Comparison of ENCODE assay signal across 26 cellular contexts in genomic region chr20:45019027-45019763, GRCh38. TPM values are rescaled to one million over a fixed set of nuclear protein-coding genes. Genes with fewer than 3 reads are reported as not detected.
A peak's percentile ranks its signal among the peaks of the same experiment; 100 is the strongest.
DNase-seq lines count a peak whose midpoint lies in the region; ATAC-seq and TF ChIP-seq lines count a peak whose summit lies in the region.
"Had no signal": no experiment of that assay in that cellular context is flagged by ENCODE, and none has a peak within 500 bp of the region (broad histone marks: within the 10 kb centered on the region; RNA-seq: fewer than 3 reads in every experiment).

No MANE protein-coding gene starts in this region.

- DNase-seq in natural killer cell (no peak), dermis blood vessel endothelial cell (no peak), Right ventricle myocardium superior (no peak)
- DNase-seq in natural killer cell treated with Interleukin-12 subunit alpha and Interleukin-12 subunit beta and Interleukin-15 and Interleukin-18, amount 100 ng/mL, for 72 hours (ENCODE audit: low spot score) = no peak
- DNase-seq in activated naive CD8-positive, alpha-beta T cell treated with anti-CD3 and anti-CD28 coated beads for 36 hours = no peak
- no peak for DNase-seq in naive thymus-derived CD8-positive, alpha-beta T cell
- DNase-seq: ACHN; activated CD8-positive, alpha-beta memory T cell treated with anti-CD3 and anti-CD28 coated beads for 24 hours; activated naive CD4-positive, alpha-beta T cell treated with anti-CD3 and anti-CD28 coated beads, Interleukin-2, amount 10 ng/mL, durations not matched to agents 7 days and 5 days; C1 segment of cervical spinal cord; cerebellar nuclear complex; effector CD4-positive, alpha-beta T cell; H7; KBM-7; lower lobe of right lung; NCI-H187; right cardiac atrium; stimulated activated CD4-positive, alpha-beta T cell treated with anti-CD3 and anti-CD28 coated beads, Interleukin-12 subunit alpha, Interleukin-12 subunit beta, amount 100 ng/mL, for 4 hours; stimulated activated CD4-positive, alpha-beta T cell treated with anti-CD3 and anti-CD28 coated beads, Interleukin-4, amount 100 ng/mL, for 4 hours; SW 1271; transverse colon had no signal

- H3K4me3 Mint-ChIP-seq in natural killer cell = no peak overlapping the region
- no peak overlapping the region for H3K4me3 Mint-ChIP-seq in natural killer cell treated with Interleukin-12 subunit alpha and Interleukin-12 subunit beta and Interleukin-15 and Interleukin-18, amount 100 ng/mL, for 72 hours
- H3K4me3 Mint-ChIP-seq in activated naive CD8-positive, alpha-beta T cell treated with anti-CD3 and anti-CD28 coated beads for 36 hours = no peak overlapping the region
- H3K4me3 Mint-ChIP-seq in naive thymus-derived CD8-positive, alpha-beta T cell = peak overlapping the region in 1 of 10 donors; percentile 1
- H3K4me3 Mint-ChIP-seq: activated naive CD4-positive, alpha-beta T cell treated with anti-CD3 and anti-CD28 coated beads, Interleukin-2, amount 10 ng/mL, durations not matched to agents 7 days and 5 days; stimulated activated naive CD8-positive, alpha-beta T cell treated with anti-CD3 and anti-CD28 coated beads, Interleukin-15, Interleukin-2, amounts not matched to agents 100 ng/mL and 50 ng/mL, for 24 hours had no signal

- no peaks in the 10 kb centered on the region for H3K27me3 Mint-ChIP-seq in natural killer cell (ENCODE audit: low read depth in 2 of 2)
- H3K27me3 Mint-ChIP-seq in natural killer cell treated with Interleukin-12 subunit alpha and Interleukin-12 subunit beta and Interleukin-15 and Interleukin-18, amount 100 ng/mL, for 72 hours = no peaks in the 10 kb centered on the region
- H3K27me3 Mint-ChIP-seq in activated naive CD8-positive, alpha-beta T cell treated with anti-CD3 and anti-CD28 coated beads for 36 hours = no peaks in the 10 kb centered on the region
- no peaks in the 10 kb centered on the region for H3K27me3 Mint-ChIP-seq in naive thymus-derived CD8-positive, alpha-beta T cell
- H3K27me3 Mint-ChIP-seq: activated naive CD4-positive, alpha-beta T cell treated with anti-CD3 and anti-CD28 coated beads, Interleukin-2, amount 10 ng/mL, durations not matched to agents 7 days and 5 days; stimulated activated naive CD8-positive, alpha-beta T cell treated with anti-CD3 and anti-CD28 coated beads, Interleukin-15, Interleukin-2, amounts not matched to agents 100 ng/mL and 50 ng/mL, for 24 hours had no signal

- H3K9me3 Mint-ChIP-seq in natural killer cell = no peaks in the 10 kb centered on the region
- H3K9me3 Mint-ChIP-seq in natural killer cell treated with Interleukin-12 subunit alpha and Interleukin-12 subunit beta and Interleukin-15 and Interleukin-18, amount 100 ng/mL, for 72 hours = no peaks in the 10 kb centered on the region
- H3K9me3 Mint-ChIP-seq in activated naive CD8-positive, alpha-beta T cell treated with anti-CD3 and anti-CD28 coated beads for 36 hours = no peaks in the 10 kb centered on the region
- no peaks in the 10 kb centered on the region for H3K9me3 Mint-ChIP-seq in naive thymus-derived CD8-positive, alpha-beta T cell
- H3K9me3 Mint-ChIP-seq: activated naive CD4-positive, alpha-beta T cell treated with anti-CD3 and anti-CD28 coated beads, Interleukin-2, amount 10 ng/mL, durations not matched to agents 7 days and 5 days; stimulated activated naive CD8-positive, alpha-beta T cell treated with anti-CD3 and anti-CD28 coated beads, Interleukin-15, Interleukin-2, amounts not matched to agents 100 ng/mL and 50 ng/mL, for 24 hours had no signal

- peaks cover 70 to 79% of the 10 kb centered on the region in 2 donors for H3K4me1 Mint-ChIP-seq in natural killer cell
- peaks cover 41 to 51% of the 10 kb centered on the region in 2 donors for H3K4me1 Mint-ChIP-seq in natural killer cell treated with Interleukin-12 subunit alpha and Interleukin-12 subunit beta and Interleukin-15 and Interleukin-18, amount 100 ng/mL, for 72 hours (ENCODE audit: low read depth in 2 of 2)
- H3K4me1 Mint-ChIP-seq in activated naive CD8-positive, alpha-beta T cell treated with anti-CD3 and anti-CD28 coated beads for 36 hours = peaks cover 66% of the 10 kb centered on the region
- peaks cover 33 to 74% (median 71%) of the 10 kb centered on the region in 4 donors for H3K4me1 Mint-ChIP-seq in naive thymus-derived CD8-positive, alpha-beta T cell

- no peak for ATAC-seq in natural killer cell
- ATAC-seq in natural killer cell treated with Interleukin-12 subunit alpha and Interleukin-12 subunit beta and Interleukin-15 and Interleukin-18, amount 100 ng/mL, for 72 hours = no peak
- ATAC-seq in naive thymus-derived CD8-positive, alpha-beta T cell = no peak
- no peak for ATAC-seq in HG03196 (IDR thresholded peaks at IDR 0.05; ENCODE audit: unreplicated experiment)
- ATAC-seq in Right ventricle myocardium superior (ENCODE audit: poor library complexity) = no peak
- no peak for ATAC-seq in HG02798 (IDR thresholded peaks at IDR 0.05; ENCODE audit: poor library complexity, unreplicated experiment)
- ATAC-seq: activated CD4-positive, CD25-positive, alpha-beta regulatory T cell treated with anti-CD3 and anti-CD28 coated beads, Interleukin-2, amount 50 U/mL, for 24 hours; gastroesophageal sphincter; lower lobe of right lung; right cardiac atrium had no signal

- POLR2A ChIA-PET in naive thymus-derived CD8-positive, alpha-beta T cell (lab: Charles Lee) = interaction anchor here (1.5 kb wide), 1 partner anchor 59 kb away, joined by 3 read pairs; the partner anchor contains the start of gene TOMM34

- peaks cover 6% of the 10 kb centered on the region for H3K36me3 Mint-ChIP-seq in natural killer cell
- peaks cover 14% of the 10 kb centered on the region for H3K36me3 Mint-ChIP-seq in natural killer cell treated with Interleukin-12 subunit alpha and Interleukin-12 subunit beta and Interleukin-15 and Interleukin-18, amount 100 ng/mL, for 72 hours
- peaks cover 46% of the 10 kb centered on the region for H3K36me3 Mint-ChIP-seq in activated naive CD8-positive, alpha-beta T cell treated with anti-CD3 and anti-CD28 coated beads for 36 hours
- peaks cover 0 to 89% (median 15%) of the 10 kb centered on the region in 3 donors for H3K36me3 Mint-ChIP-seq in naive thymus-derived CD8-positive, alpha-beta T cell

- intact Hi-C loops in natural killer cell (cut with micrococcal nuclease) = loop anchor here (10.0 kb wide), 1 partner anchor 134 kb away; the partner anchor contains the start of gene YWHAB
- intact Hi-C loops in Right ventricle myocardium superior (cut with DNase I) = loop anchor here (10.0 kb wide), 1 partner anchor 276 kb away; no protein-coding TSS in a partner anchor

- TF ChIP-seq CTCF in natural killer cell (IDR thresholded peaks at IDR 0.05) = no peak

- H3K27ac Mint-ChIP-seq in natural killer cell = peak overlapping the region; percentile 25 to 48
- peak overlapping the region in 1 of 2 donors; percentile 5 for H3K27ac Mint-ChIP-seq in natural killer cell treated with Interleukin-12 subunit alpha and Interleukin-12 subunit beta and Interleukin-15 and Interleukin-18, amount 100 ng/mL, for 72 hours
- peak overlapping the region; percentile 45 for H3K27ac Mint-ChIP-seq in activated naive CD8-positive, alpha-beta T cell treated with anti-CD3 and anti-CD28 coated beads for 36 hours
- H3K27ac Mint-ChIP-seq in naive thymus-derived CD8-positive, alpha-beta T cell = peak overlapping the region in 8 of 10 donors; percentile 17 to 81 (median 66)
- H3K27ac Mint-ChIP-seq: activated naive CD4-positive, alpha-beta T cell treated with anti-CD3 and anti-CD28 coated beads, Interleukin-2, amount 10 ng/mL, durations not matched to agents 7 days and 5 days had no signal

RNA-seq across cellular contexts. Expression of gene STK4, which starts 52.9 kb away (rescaled TPM):
- 100 to 1,000 TPM; 351 to 394 (median 366) TPM for total RNA-seq in natural killer cell
- total RNA-seq in natural killer cell treated with Interleukin-12 subunit alpha and Interleukin-12 subunit beta and Interleukin-15 and Interleukin-18, amount 100 ng/mL, for 72 hours = 100 to 1,000 TPM; 157 to 264 TPM
- total RNA-seq in activated naive CD8-positive, alpha-beta T cell treated with anti-CD3 and anti-CD28 coated beads for 36 hours = 100 to 1,000 TPM; 180 to 198 TPM
- total RNA-seq in naive thymus-derived CD8-positive, alpha-beta T cell = 100 to 1,000 TPM; 342 to 354 TPM
- polyA plus RNA-seq in naive thymus-derived CD8-positive, alpha-beta T cell = 100 to 1,000 TPM; 178 to 192 (median 188) TPM
- 24.4 and 26.2 TPM in 2 replicates for total RNA-seq in dermis blood vessel endothelial cell
- total RNA-seq in Right ventricle myocardium superior = 8.9 TPM

RNA-seq across cellular contexts. Expression of gene TOMM34, which starts 59.0 kb away (rescaled TPM):
- total RNA-seq in natural killer cell (1 to 10 TPM; 8.5 to 9.2 (median 8.8) TPM), dermis blood vessel endothelial cell (16.8 and 22.2 TPM in 2 replicates), Right ventricle myocardium superior (9.3 TPM)
- total RNA-seq in natural killer cell treated with Interleukin-12 subunit alpha and Interleukin-12 subunit beta and Interleukin-15 and Interleukin-18, amount 100 ng/mL, for 72 hours = 10 to 100 TPM; 25.1 to 34.9 TPM
- total RNA-seq in activated naive CD8-positive, alpha-beta T cell treated with anti-CD3 and anti-CD28 coated beads for 36 hours = 10 to 100 TPM; 72.9 to 75.1 TPM
- total RNA-seq in naive thymus-derived CD8-positive, alpha-beta T cell = 10 to 100 TPM in 1 of 2 experiments, 1 to 10 TPM in 1; 9.3 to 11.0 TPM
- 10 to 100 TPM; 12.7 to 27.2 (median 14.5) TPM for polyA plus RNA-seq in naive thymus-derived CD8-positive, alpha-beta T cell
